8 cellular contexts compared by ENCODE assay signal in genomic region chr5:135977375-135977928, GRCh38. TPM values are rescaled to one million over a fixed set of nuclear protein-coding genes. Genes with fewer than 3 reads are reported as not detected.
A peak's percentile ranks its signal among the peaks of the same experiment; 100 is the strongest.
DNase-seq lines count a peak whose midpoint lies in the region; ATAC-seq, FAIRE-seq and TF ChIP-seq lines count a peak whose summit lies in the region.

No MANE protein-coding gene starts in this region.

- H3K36me3 ChIP-seq in WERI-Rb-1 = no peaks in the 10 kb centered on the region
- H3K36me3 ChIP-seq in endothelial cell of umbilical vein (ENCODE audit: control insufficient read depth in 2 of 2, extremely low read depth in 1 of 2, insufficient read depth in 2 of 2, low read length in 2 of 2) = no peaks in the 10 kb centered on the region

- no peak overlapping the region for H3K9ac ChIP-seq in endothelial cell of umbilical vein (replicated peaks; ENCODE audit: extremely low read depth, insufficient read depth, low read length)

- intact Hi-C loops in endothelial cell of umbilical vein (cut with micrococcal nuclease) = loop anchor here (1.0 to 5.0 kb wide), 8 partner anchors 32 to 197 kb away; no protein-coding TSS in a partner anchor

- peak overlapping the region; percentile 21; the same call in 1 of the 2 replicates for H3K4me3 ChIP-seq in WERI-Rb-1 (ENCODE audit: low read depth, low read length)
- no peak overlapping the region for H3K4me3 ChIP-seq in endothelial cell of umbilical vein (replicated peaks in 1 of 3; ENCODE audit: insufficient read depth in 1 of 3, low read depth in 1 of 3, low read length in 3 of 3)

- no peaks in the 10 kb centered on the region for H4K20me1 ChIP-seq in endothelial cell of umbilical vein (replicated peaks; ENCODE audit: control insufficient read depth, extremely low read depth, insufficient read depth, low read length)

- no peak for TF ChIP-seq POLR2A in GM18505 (IDR thresholded peaks at IDR 0.05; ENCODE audit: borderline replicate concordance, extremely low read depth, insufficient read depth, insufficient read length)
- no peak for TF ChIP-seq POLR2A in endothelial cell of umbilical vein (IDR thresholded peaks at IDR 0.05; ENCODE audit: low read depth, low read length)

- no TSS peak for BruUV-seq in endothelial cell of umbilical vein (replicated peaks; lab: Mats Ljungman, UMichigan)

- peak; percentile 64 for TF ChIP-seq CTCF in WERI-Rb-1 (IDR thresholded peaks at IDR 0.05; ENCODE audit: low read depth, low read length)
- peak; percentile 98 to 99 for TF ChIP-seq CTCF in endothelial cell of umbilical vein (IDR thresholded peaks at IDR 0.05; ENCODE audit: extremely low read depth in 1 of 2, insufficient read depth in 1 of 2, low read depth in 1 of 2, low read length in 2 of 2)
- TF ChIP-seq CTCF in nephron (IDR thresholded peaks at IDR 0.05; ENCODE audit: unreplicated experiment in 3 of 3) = peak; percentile 30 to 49 (median 37)

- no peaks in the 10 kb centered on the region for H3K9me1 ChIP-seq in endothelial cell of umbilical vein (replicated peaks; ENCODE audit: control insufficient read depth, extremely low read depth, insufficient read depth, low read length)

- H3K79me2 ChIP-seq in endothelial cell of umbilical vein (ENCODE audit: control insufficient read depth, insufficient read depth, low read length) = no peaks in the 10 kb centered on the region

- ATAC-seq in GM18505 (IDR thresholded peaks at IDR 0.05; ENCODE audit: unreplicated experiment) (peak; percentile 77), HG03159 (IDR thresholded peaks at IDR 0.05; ENCODE audit: unreplicated experiment) (peak; percentile 86), GM21825 (IDR thresholded peaks at IDR 0.05; ENCODE audit: unreplicated experiment) (no peak)

- H3K9me3 ChIP-seq in WERI-Rb-1 (ENCODE audit: severe bottlenecking) (no peaks in the 10 kb centered on the region), endothelial cell of umbilical vein (replicated peaks; ENCODE audit: control insufficient read depth, insufficient read depth, low read length) (no peaks in the 10 kb centered on the region)

- dilution Hi-C loops in endothelial cell of umbilical vein (cut with MboI; ENCODE audit: extremely low pct_ligation_motif_present, low sequenced_read_pairs) = no loop called here

- CTCF ChIA-PET in endothelial cell of umbilical vein (lab: Charles Lee) = interaction anchor here (0.6 to 2.2 kb wide), 32 partner anchors 10 to 235 kb away, joined by 3 to 58 read pairs (median 6); partner anchors contain the start of gene TGFBI

- H3K27me3 ChIP-seq in WERI-Rb-1 (ENCODE audit: insufficient read depth, low read depth, severe bottlenecking) (no peaks in the 10 kb centered on the region), endothelial cell of umbilical vein (ENCODE audit: control insufficient read depth in 2 of 2, insufficient read depth in 2 of 2, low read length in 2 of 2) (peaks cover 13 to 22% of the 10 kb centered on the region in 2 experiments)

- H2AFZ ChIP-seq in endothelial cell of umbilical vein (ENCODE audit: low read depth, low read length) = no peak overlapping the region

- FAIRE-seq in endothelial cell of umbilical vein (lab: Jason Lieb, UNC) = peak; percentile 46

- POLR2A ChIA-PET in endothelial cell of umbilical vein (lab: Charles Lee) = no interaction called here

- peak; percentile 32 for DNase-seq in WERI-Rb-1
- DNase-seq in endothelial cell of umbilical vein (ENCODE audit: low read depth, low spot score) = peak; percentile 85
- no peak for DNase-seq in GDM1 (lab: John Stamatoyannopoulos, UW)
- no peak for DNase-seq in H4 (ENCODE audit: low spot score)

- H3K36me3 Mint-ChIP-seq in nephron (ENCODE audit: low read depth) = no peaks in the 10 kb centered on the region

- H3K4me2 ChIP-seq in endothelial cell of umbilical vein (ENCODE audit: insufficient read depth, low read length) = no peak overlapping the region

- no peak overlapping the region for H3K4me3 Mint-ChIP-seq in nephron

- no peak overlapping the region for H3K27ac Mint-ChIP-seq in nephron

- peaks cover 10% of the 10 kb centered on the region for H3K4me1 ChIP-seq in endothelial cell of umbilical vein (ENCODE audit: control insufficient read depth, extremely low read depth, insufficient read depth, low read length)

- H3K27ac ChIP-seq in WERI-Rb-1 (peak overlapping the region; percentile 58), endothelial cell of umbilical vein (ENCODE audit: insufficient read depth, low read depth, low read length) (no peak overlapping the region)

- H3K9me3 Mint-ChIP-seq in nephron = peaks cover 5% of the 10 kb centered on the region

- H3K27me3 Mint-ChIP-seq in nephron (ENCODE audit: low read depth) = peaks cover 4% of the 10 kb centered on the region

- H3K4me1 Mint-ChIP-seq in nephron = peaks cover 46% of the 10 kb centered on the region

TF ChIP-seq in endothelial cell of umbilical vein, 7 proteins besides CTCF, POLR2A, EP300 and RAD21:
- TF ChIP-seq MAX (IDR thresholded peaks at IDR 0.05; ENCODE audit: insufficient read depth, insufficient read length) (no peak), MYC (IDR thresholded peaks at IDR 0.05; ENCODE audit: low read depth, low read length) (no peak), EZH2 (IDR thresholded peaks at IDR 0.05; ENCODE audit: borderline replicate concordance, low read depth, low read length, severe bottlenecking) (no peak), GATA2 (IDR thresholded peaks at IDR 0.05; ENCODE audit: insufficient read depth, insufficient read length, low read depth, low read length) (no peak), POLR2AphosphoS5 (IDR thresholded peaks at IDR 0.05; ENCODE audit: insufficient read depth, low read depth, low read length) (no peak)

RNA-seq across cellular contexts. Expression of gene LECT2, which starts 22.7 kb away (rescaled TPM):
- total RNA-seq in endothelial cell of umbilical vein = not detected in 2 replicates
- not detected in 2 replicates for polyA plus RNA-seq in endothelial cell of umbilical vein
- polyA plus RNA-seq in endothelial cell of umbilical vein (2011; cell fraction: cytosol; rRNA removed) = not detected in 2 replicates
- polyA plus RNA-seq in endothelial cell of umbilical vein (2011; cell fraction: nucleus; rRNA removed) = not detected in 2 replicates
- polyA plus RNA-seq in endothelial cell of umbilical vein (2012) = not detected in 2 replicates
- polyA minus RNA-seq in endothelial cell of umbilical vein = not detected in 2 replicates
- not detected for polyA minus RNA-seq in endothelial cell of umbilical vein (2011; cell fraction: cytosol; rRNA and poly(A)+ RNA removed)
- not detected in 2 replicates for polyA minus RNA-seq in endothelial cell of umbilical vein (2011; cell fraction: nucleus; rRNA and poly(A)+ RNA removed)
- total RNA-seq in H4 (2014; rRNA removed; shearing (Covaris generic)) = not detected in 2 replicates

RNA-seq across cellular contexts. Expression of gene TGFBI, which starts 51.3 kb away (rescaled TPM):
- 6.5 and 8.7 TPM in 2 replicates for total RNA-seq in endothelial cell of umbilical vein
- 18.0 and 18.9 TPM in 2 replicates for polyA plus RNA-seq in endothelial cell of umbilical vein
- 24.0 and 30.3 TPM in 2 replicates for polyA plus RNA-seq in endothelial cell of umbilical vein (2011; cell fraction: cytosol; rRNA removed)
- 25.3 and 32.0 TPM in 2 replicates for polyA plus RNA-seq in endothelial cell of umbilical vein (2011; cell fraction: nucleus; rRNA removed)
- polyA plus RNA-seq in endothelial cell of umbilical vein (2012) = 74.6 and 97.3 TPM in 2 replicates
- 20.9 and 23.9 TPM in 2 replicates for polyA minus RNA-seq in endothelial cell of umbilical vein
- polyA minus RNA-seq in endothelial cell of umbilical vein (2011; cell fraction: cytosol; rRNA and poly(A)+ RNA removed) = 16.9 TPM
- 9.4 and 11.5 TPM in 2 replicates for polyA minus RNA-seq in endothelial cell of umbilical vein (2011; cell fraction: nucleus; rRNA and poly(A)+ RNA removed)
- 2,353 and 2,468 TPM in 2 replicates for total RNA-seq in H4 (2014; rRNA removed; shearing (Covaris generic))

Comparison
In these comparisons a context has a peak if more than half of its experiments do, and no peak if none do; other contexts are left out.
1. DNase-seq: peak in WERI-Rb-1 (single experiment) and endothelial cell of umbilical vein (single experiment); none in GDM1 (single experiment) and H4 (single experiment).
2. CTCF ChIP-seq: peak in every context shown above with its lines; median percentile 98 in endothelial cell of umbilical vein; 64 in WERI-Rb-1; 37 in nephron.
3. RNA of gene TGFBI, which starts 51.3 kb away (total RNA-seq): 2,353 to 2,468 TPM in H4; 6.5 to 8.7 TPM in endothelial cell of umbilical vein; every median in the first group is over 100 times any median in the second.